1 cellular context compared by ENCODE assay signal in the genomic region with DNA sequence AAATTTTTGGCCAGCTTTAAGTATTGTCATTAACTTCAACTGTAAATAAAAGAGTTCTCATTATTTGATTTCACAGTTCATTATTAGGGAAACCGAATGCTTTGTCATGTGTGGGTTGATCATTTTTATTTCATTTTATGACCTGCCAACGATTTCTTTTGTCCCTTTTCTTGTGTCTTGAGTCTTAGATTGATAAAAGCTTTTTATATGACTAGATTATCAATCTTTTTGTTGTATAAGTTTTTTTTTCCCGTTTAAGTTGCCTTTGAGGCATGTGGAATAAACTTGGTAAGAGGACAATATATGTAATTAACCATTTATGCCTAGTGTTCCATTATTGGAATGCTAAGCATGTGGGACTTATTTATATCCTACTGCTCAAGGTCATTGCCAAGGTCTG.
TF ChIP-seq lines count a peak whose summit lies in the region.

No MANE protein-coding gene starts in this region.

TF ChIP-seq in H1, 55 proteins besides CTCF, POLR2A, EP300 and RAD21:
- TF ChIP-seq CEBPB (IDR thresholded peaks at IDR 0.05; ENCODE audit: low read depth, low read length) (no peak), KDM4A (IDR thresholded peaks at IDR 0.05; ENCODE audit: low read depth, low read length, severe bottlenecking) (no peak), CBX8 (IDR thresholded peaks at IDR 0.05; ENCODE audit: borderline replicate concordance, low read depth, low read length) (no peak), CBX5 (IDR thresholded peaks at IDR 0.05; ENCODE audit: low read depth, low read length) (no peak), CHD1 (IDR thresholded peaks at IDR 0.05; ENCODE audit: low read depth, low read length) (no peak), NANOG (IDR thresholded peaks at IDR 0.05; ENCODE audit: insufficient read depth, low read depth, low read length, poor library complexity, severe bottlenecking) (no peak), MAFK (IDR thresholded peaks at IDR 0.05; ENCODE audit: low read depth, low read length) (no peak), CTBP2 (IDR thresholded peaks at IDR 0.05; ENCODE audit: borderline replicate concordance, insufficient read depth, insufficient read length, low read length) (no peak), SAP30 (IDR thresholded peaks at IDR 0.05; ENCODE audit: insufficient read depth, insufficient replicate concordance, low read length) (no peak), PHF8 (conservative IDR thresholded peaks at IDR 0.05; ENCODE audit: low read depth, low read length) (no peak), FOSL1 (IDR thresholded peaks at IDR 0.05; ENCODE audit: insufficient read depth, low read depth, low read length) (no peak), HDAC2 (IDR thresholded peaks at IDR 0.05; ENCODE audit: borderline replicate concordance in 1 of 2, low read depth in 2 of 2, low read length in 2 of 2) (no peak), TBP (IDR thresholded peaks at IDR 0.05; ENCODE audit: low read depth, low read length) (no peak)
